ENCODE assay signal across 30 cellular contexts in genomic region chr17:9342225-9342624, GRCh38.
"Had no signal": no experiment of that assay in that cellular context is flagged by ENCODE, and none has a peak within 500 bp of the region (broad histone marks: within the 10 kb centered on the region; RNA-seq: fewer than 3 reads in every experiment).

No MANE protein-coding gene starts in this region.

- H3K4me3 ChIP-seq: dorsolateral prefrontal cortex, esophagus muscularis mucosa, gastroesophageal sphincter, heart right ventricle, lung, ovary, psoas muscle, sigmoid colon, thoracic aorta, tibial nerve, upper lobe of left lung had no signal

- H3K27ac Mint-ChIP-seq: memory B cell; nephron progenitor cell; stimulated activated effector memory CD8-positive, alpha-beta T cell treated with anti-CD3 and anti-CD28 coated beads, Interleukin-12 subunit alpha, Interleukin-12 subunit beta, amount 100 ng/mL, for 72 hours; stimulated activated naive CD8-positive, alpha-beta T cell treated with anti-CD3 and anti-CD28 coated beads, Interleukin-15, Interleukin-2, amounts not matched to agents 100 ng/mL and 50 ng/mL, for 24 hours had no signal

- H3K27me3 ChIP-seq: dorsolateral prefrontal cortex, esophagus muscularis mucosa, foreskin keratinocyte, gastroesophageal sphincter, heart right ventricle, ovary, sigmoid colon, tibial nerve, upper lobe of left lung had no signal

- H3K27me3 Mint-ChIP-seq: memory B cell; naive thymus-derived CD8-positive, alpha-beta T cell; stimulated activated naive CD8-positive, alpha-beta T cell treated with anti-CD3 and anti-CD28 coated beads, Interleukin-15, Interleukin-2, amounts not matched to agents 100 ng/mL and 50 ng/mL, for 24 hours had no signal

- ATAC-seq: foreskin keratinocyte; gastroesophageal sphincter; heart right ventricle; naive thymus-derived CD8-positive, alpha-beta T cell; psoas muscle; right cardiac atrium; stimulated activated effector memory CD8-positive, alpha-beta T cell treated with anti-CD3 and anti-CD28 coated beads, Interleukin-12 subunit alpha, Interleukin-12 subunit beta, amount 100 ng/mL, for 72 hours had no signal

- H3K36me3 ChIP-seq: esophagus muscularis mucosa, gastroesophageal sphincter, heart right ventricle, ovary, sigmoid colon, thoracic aorta, tibial nerve, upper lobe of left lung had no signal

- H3K9me3 ChIP-seq: esophagus muscularis mucosa, gastroesophageal sphincter, heart right ventricle, ovary, psoas muscle, sigmoid colon, thoracic aorta, tibial nerve, upper lobe of left lung had no signal

- H3K9me3 Mint-ChIP-seq: immature natural killer cell; memory B cell; stimulated activated effector memory CD8-positive, alpha-beta T cell treated with anti-CD3 and anti-CD28 coated beads, Interleukin-12 subunit alpha, Interleukin-12 subunit beta, amount 100 ng/mL, for 72 hours had no signal

- H3K4me1 ChIP-seq: foreskin keratinocyte, gastroesophageal sphincter, psoas muscle, sigmoid colon, tibial nerve, upper lobe of left lung had no signal

- DNase-seq: dorsolateral prefrontal cortex; effector CD4-positive, alpha-beta T cell; foreskin keratinocyte; heart right ventricle; hippocampal formation; immature natural killer cell; midbrain; naive thymus-derived CD8-positive, alpha-beta T cell; nephron progenitor cell; occipital lobe; ovary; posterior cingulate gyrus; psoas muscle; right cardiac atrium; sigmoid colon; stimulated activated CD4-positive, alpha-beta T cell treated with anti-CD3 and anti-CD28 coated beads, Interleukin-2, amount 100 ng/mL, for 24 hours; stimulated activated CD4-positive, alpha-beta T cell treated with anti-CD3 and anti-CD28 coated beads, Interleukin-4, amount 100 ng/mL, for 24 hours; upper lobe of left lung had no signal

- FAIRE-seq: colon, endothelial cell of umbilical vein, keratinocyte, urothelium cell line had no signal

- H3K27ac ChIP-seq: dorsolateral prefrontal cortex, esophagus muscularis mucosa, foreskin keratinocyte, gastroesophageal sphincter, heart right ventricle, ovary, psoas muscle, sigmoid colon, thoracic aorta, tibial nerve, upper lobe of left lung had no signal

- H3K4me3 Mint-ChIP-seq: immature natural killer cell; memory B cell; naive thymus-derived CD8-positive, alpha-beta T cell; nephron progenitor cell; stimulated activated effector memory CD8-positive, alpha-beta T cell treated with anti-CD3 and anti-CD28 coated beads, Interleukin-12 subunit alpha, Interleukin-12 subunit beta, amount 100 ng/mL, for 72 hours; stimulated activated naive CD8-positive, alpha-beta T cell treated with anti-CD3 and anti-CD28 coated beads, Interleukin-15, Interleukin-2, amounts not matched to agents 100 ng/mL and 50 ng/mL, for 24 hours had no signal
